ENCODE assay signal across 16 cellular contexts in the genomic region with DNA sequence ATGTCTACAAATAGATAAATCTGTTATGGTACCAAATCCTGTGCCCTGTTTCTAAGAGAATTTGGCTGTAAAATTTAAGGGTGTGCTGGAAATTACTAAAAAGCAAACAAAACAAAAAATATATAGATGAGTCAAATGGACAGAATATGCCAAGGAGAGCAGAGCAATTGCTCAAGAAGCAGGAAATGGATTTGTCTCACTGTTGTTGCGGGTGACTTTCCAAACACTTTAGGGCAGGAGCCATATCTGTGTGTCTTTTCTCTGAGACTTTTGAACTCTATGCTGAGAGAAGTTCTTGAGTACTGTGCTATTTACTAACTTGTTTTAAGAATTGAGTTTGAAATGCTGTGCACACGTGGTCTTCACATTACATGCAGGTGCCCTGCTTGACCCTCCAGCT.
DNase-seq lines count a peak whose midpoint lies in the region; ATAC-seq and TF ChIP-seq lines count a peak whose summit lies in the region.
"Had no signal": no experiment of that assay in that cellular context is flagged by ENCODE, and none has a peak within 500 bp of the region (broad histone marks: within the 10 kb centered on the region; RNA-seq: fewer than 3 reads in every experiment).

No MANE protein-coding gene starts in this region.

- H3K27ac ChIP-seq in mammary epithelial cell (ENCODE audit: insufficient read depth, low read depth, low read length) (no peak overlapping the region), RWPE2 (ENCODE audit: poor library complexity, severe bottlenecking) (peak overlapping the region; percentile 5), tibial artery (peak overlapping the region; percentile 47 to 72)
- H3K27ac ChIP-seq: right lobe of liver had no signal

- peak; percentile 67 for ATAC-seq in RWPE2 (ENCODE audit: low read depth)
- ATAC-seq in HG03135 (IDR thresholded peaks at IDR 0.05; ENCODE audit: unreplicated experiment): no peak
- ATAC-seq: right lobe of liver; stimulated activated naive CD8-positive, alpha-beta T cell treated with anti-CD3 and anti-CD28 coated beads, Interleukin-15, amount 100 ng/mL, for 72 hours had no signal

- H3K9me3 ChIP-seq in mammary epithelial cell (replicated peaks; ENCODE audit: insufficient read depth, low read length): no peaks in the 10 kb centered on the region
- H3K9me3 ChIP-seq in RWPE2 (ENCODE audit: severe bottlenecking): no peaks in the 10 kb centered on the region
- H3K9me3 ChIP-seq in tibial artery: no peaks in the 10 kb centered on the region
- H3K9me3 ChIP-seq: Caco-2, right lobe of liver had no signal

- CTCF ChIA-PET in MCF 10A (lab: Yijun Ruan, JAX) (interaction anchor here (1.4 kb wide), 1 partner anchor 21 kb away, joined by 4 read pairs; no protein-coding TSS in a partner anchor), mammary epithelial cell (lab: Charles Lee; ENCODE audit: low non-redundant PET) (no interaction called here)

- no peak overlapping the region for H3K9ac ChIP-seq in mammary epithelial cell (ENCODE audit: insufficient read depth, low read length)

- H3K27me3 ChIP-seq in mammary epithelial cell (ENCODE audit: insufficient read depth, low read length) (no peaks in the 10 kb centered on the region), RWPE2 (ENCODE audit: insufficient read depth, poor library complexity, severe bottlenecking) (no peaks in the 10 kb centered on the region), tibial artery (no peaks in the 10 kb centered on the region)
- H3K27me3 ChIP-seq: right lobe of liver had no signal

- dilution Hi-C loops in mammary epithelial cell (cut with HindIII; ENCODE audit: low sequenced_read_pairs): no loop called here

- BruUV-seq in MCF 10A (replicated peaks; lab: Mats Ljungman, UMichigan) (no TSS peak), mammary epithelial cell (replicated peaks; lab: Mats Ljungman, UMichigan) (no TSS peak)

- peaks cover 10% of the 10 kb centered on the region for H3K36me3 Mint-ChIP-seq in MCF 10A (ENCODE audit: insufficient read depth, unreplicated experiment)

- no peak overlapping the region for H2AFZ ChIP-seq in mammary epithelial cell (ENCODE audit: low read depth, low read length)

- peaks cover 15% of the 10 kb centered on the region for H3K4me1 Mint-ChIP-seq in MCF 10A (ENCODE audit: insufficient read depth, unreplicated experiment)

- H3K79me2 ChIP-seq in mammary epithelial cell (ENCODE audit: insufficient read depth, low read length): no peaks in the 10 kb centered on the region

- peaks cover 7% of the 10 kb centered on the region for H3K9me3 Mint-ChIP-seq in MCF 10A (ENCODE audit: unreplicated experiment)

- H3K36me3 ChIP-seq in mammary epithelial cell (ENCODE audit: insufficient read depth, low read length) (no peaks in the 10 kb centered on the region), RWPE2 (ENCODE audit: low read depth) (no peaks in the 10 kb centered on the region; the same call in 1 of the 2 replicates), tibial artery (no peaks in the 10 kb centered on the region)

- peak; percentile 73 for DNase-seq in MCF 10A (ENCODE audit: unreplicated experiment)
- no peak for DNase-seq in mammary epithelial cell
- DNase-seq in RWPE2 (ENCODE audit: low spot score): no peak
- DNase-seq in fibroblast of villous mesenchyme (ENCODE audit: low read depth): peak; percentile 40
- no peak for DNase-seq in tibial artery
- no peak for DNase-seq in stimulated activated CD4-positive, alpha-beta T cell treated with anti-CD3 and anti-CD28 coated beads, Interleukin-4, amount 100 ng/mL, for 4 hours
- no peak for DNase-seq in kidney glomerular epithelial cell (lab: John Stamatoyannopoulos, UW)
- DNase-seq: activated B cell treated with CpG ODN at 0.5 μM for 24 hours; activated naive CD4-positive, alpha-beta T cell treated with anti-CD3 and anti-CD28 coated beads, Interleukin-2, amount 50 U/mL, for 16 hours; Caco-2; central memory CD4-positive, alpha-beta T cell; H7; right lobe of liver; stimulated activated naive CD8-positive, alpha-beta T cell treated with anti-CD3 and anti-CD28 coated beads, Interleukin-15, amount 100 ng/mL, for 72 hours had no signal

- 100% methylated on average over 2 of the region's 2 CpGs for WGBS in mammary epithelial cell (ENCODE audit: low coverage, missing lambda C conversion rate)

- no peaks in the 10 kb centered on the region for H4K20me1 ChIP-seq in mammary epithelial cell (ENCODE audit: insufficient read depth, low read length)

- H3K4me2 ChIP-seq in mammary epithelial cell (ENCODE audit: insufficient read depth, low read depth, low read length): no peak overlapping the region

- H3K4me3 Mint-ChIP-seq in MCF 10A (ENCODE audit: unreplicated experiment): no peak overlapping the region
- H3K4me3 Mint-ChIP-seq: activated B cell treated with CpG ODN at 0.5 μM for 24 hours; neural crest cell; stimulated activated naive CD8-positive, alpha-beta T cell treated with anti-CD3 and anti-CD28 coated beads, Interleukin-15, amount 100 ng/mL, for 72 hours had no signal

- intact Hi-C loops in MCF 10A (cut with micrococcal nuclease) (loop anchor here (10.0 kb wide), 1 partner anchor 132 kb away; no protein-coding TSS in a partner anchor), mammary epithelial cell (cut with micrococcal nuclease) (no loop called here), tibial artery (cut with DNase I; ENCODE audit: low total_unique reads) (no loop called here)

- H3K27me3 Mint-ChIP-seq in MCF 10A (ENCODE audit: insufficient read depth, unreplicated experiment): no peaks in the 10 kb centered on the region
- H3K27me3 Mint-ChIP-seq: activated B cell treated with CpG ODN at 0.5 μM for 24 hours; stimulated activated naive CD8-positive, alpha-beta T cell treated with anti-CD3 and anti-CD28 coated beads, Interleukin-15, amount 100 ng/mL, for 72 hours had no signal

- POLR2A ChIA-PET in MCF 10A (lab: Yijun Ruan, JAX): interaction anchor here (0.7 kb wide), 1 partner anchor 217 kb away, joined by 3 read pairs; no protein-coding TSS in a partner anchor

- TF ChIP-seq CTCF in MCF 10A (IDR thresholded peaks at IDR 0.05; ENCODE audit: unreplicated experiment) (no peak), mammary epithelial cell (conservative IDR thresholded peaks at IDR 0.05 in 1 of 2, IDR thresholded peaks at IDR 0.05 in 1 of 2; ENCODE audit: extremely low read depth in 1 of 2, insufficient read depth in 1 of 2, low read depth in 1 of 2, low read length in 2 of 2) (no peak), RWPE2 (IDR thresholded peaks at IDR 0.05; ENCODE audit: poor library complexity, severe bottlenecking) (no peak), fibroblast of villous mesenchyme (IDR thresholded peaks at IDR 0.05; ENCODE audit: insufficient read depth, low read depth, low read length) (no peak), tibial artery (IDR thresholded peaks at IDR 0.05) (no peak)

- in situ Hi-C loops in mammary epithelial cell (cut with MboI; ENCODE audit: low sequenced_read_pairs in 2 of 2): no loop called here

- H3K4me1 ChIP-seq in mammary epithelial cell (ENCODE audit: insufficient read depth, low read length) (no peaks in the 10 kb centered on the region), RWPE2 (ENCODE audit: insufficient read depth, poor library complexity, severe bottlenecking) (peaks cover 12% of the 10 kb centered on the region), tibial artery (peaks cover 0 to 42% (median 27%) of the 10 kb centered on the region in 4 donors)
- H3K4me1 ChIP-seq: right lobe of liver had no signal

- H3K4me3 ChIP-seq in mammary epithelial cell (replicated peaks in 1 of 3; ENCODE audit: insufficient read depth in 1 of 3, low read depth in 2 of 3, low read length in 3 of 3): no peak overlapping the region
- H3K4me3 ChIP-seq in RWPE2 (ENCODE audit: severe bottlenecking): no peak overlapping the region
- H3K4me3 ChIP-seq in fibroblast of villous mesenchyme (ENCODE audit: low read depth, low read length): no peak overlapping the region
- H3K4me3 ChIP-seq in tibial artery: no peak overlapping the region
- H3K4me3 ChIP-seq: right lobe of liver had no signal

- H3K27ac Mint-ChIP-seq in MCF 10A (ENCODE audit: low read depth, unreplicated experiment): peak overlapping the region; percentile 1
- H3K27ac Mint-ChIP-seq: activated B cell treated with CpG ODN at 0.5 μM for 24 hours; stimulated activated naive CD8-positive, alpha-beta T cell treated with anti-CD3 and anti-CD28 coated beads, Interleukin-15, amount 100 ng/mL, for 72 hours had no signal

Comparison
In these comparisons a context has a peak if more than half of its experiments do, and no peak if none do; other contexts are left out.
1. DNase-seq: peak in MCF 10A (single experiment) and fibroblast of villous mesenchyme (single experiment); none in mammary epithelial cell (single experiment), RWPE2 (single experiment), tibial artery (0 of 2), stimulated activated CD4-positive, alpha-beta T cell treated with anti-CD3 and anti-CD28 coated beads, Interleukin-4, amount 100 ng/mL, for 4 hours (0 of 2) and kidney glomerular epithelial cell (single experiment).